Comparison of ENCODE assay signal across 9 cellular contexts in genomic region chr6:44219053-44219814, GRCh38. TPM values are rescaled to one million over a fixed set of nuclear protein-coding genes. Genes with fewer than 3 reads are reported as not detected.
DNase-seq lines count a peak whose midpoint lies in the region; ATAC-seq and TF ChIP-seq lines count a peak whose summit lies in the region.
"Had no signal": no experiment of that assay in that cellular context is flagged by ENCODE, and none has a peak within 500 bp of the region (broad histone marks: within the 10 kb centered on the region; RNA-seq: fewer than 3 reads in every experiment).

No MANE protein-coding gene starts in this region.

- peak overlapping the region; percentile 50 for H3K27ac ChIP-seq in PC-9
- peak overlapping the region; percentile 53 for H3K27ac ChIP-seq in layer of hippocampus (ENCODE audit: low read depth, low read length)

- POLR2A ChIA-PET in PC-9 (lab: Charles Lee; ENCODE audit: unreplicated experiment), result interaction anchor here (0.5 to 0.7 kb wide), 5 partner anchors 18 to 418 kb away, joined by 3 to 14 read pairs (median 5); no protein-coding TSS in a partner anchor

- ATAC-seq in HG03439 (IDR thresholded peaks at IDR 0.05; ENCODE audit: unreplicated experiment) (peak; percentile 47), GM21367 (IDR thresholded peaks at IDR 0.05; ENCODE audit: unreplicated experiment) (no peak)
- peak; percentile 25 for ATAC-seq in stimulated activated effector memory CD8-positive, alpha-beta T cell treated with anti-CD3 and anti-CD28 coated beads, Interleukin-12 subunit alpha, Interleukin-12 subunit beta, amount 100 ng/mL, for 72 hours

- H3K36me3 Mint-ChIP-seq in stimulated activated effector memory CD8-positive, alpha-beta T cell treated with anti-CD3 and anti-CD28 coated beads, Interleukin-12 subunit alpha, Interleukin-12 subunit beta, amount 100 ng/mL, for 72 hours, result peaks cover 7% of the 10 kb centered on the region

- intact Hi-C loops in PC-9 (cut with micrococcal nuclease; ENCODE audit: unreplicated experiment), result no loop called here

- H3K9me3 ChIP-seq in PC-9 (ENCODE audit: insufficient read depth, low read depth), result no peaks in the 10 kb centered on the region

- H3K4me2 ChIP-seq in PC-9, result peak overlapping the region; percentile 86

- H3K4me3 ChIP-seq in PC-9, result peak overlapping the region; percentile 64

- CTCF ChIA-PET in PC-9 (lab: Charles Lee), result interaction anchor here (0.6 to 1.0 kb wide), 2 partner anchors 36 to 47 kb away, joined by 3 read pairs; no protein-coding TSS in a partner anchor

- peaks cover 24% of the 10 kb centered on the region; the same call in 1 of the 2 replicates for H3F3A ChIP-seq in PC-9 (ENCODE audit: insufficient read depth, low read depth)

- DNase-seq in DMS114 treated with DMSO at 0.1 percent for 48 hours (lab: John Stamatoyannopoulos, UW; ENCODE audit: unreplicated experiment) (peak; percentile 76), PC-9 (peak; percentile 67 to 85), cortex of kidney (lab: John Stamatoyannopoulos, UW) (peak; percentile 33)
- DNase-seq in stimulated activated effector memory CD8-positive, alpha-beta T cell treated with anti-CD3 and anti-CD28 coated beads, Interleukin-12 subunit alpha, Interleukin-12 subunit beta, amount 100 ng/mL, for 72 hours (ENCODE audit: low spot score in 2 of 2), result peak in 1 of 2 donors; percentile 66

- TSS peak; percentile 66 for BruUV-seq in PC-9 (replicated peaks; lab: Mats Ljungman, UMichigan)

- no peak overlapping the region for H3K27ac Mint-ChIP-seq in stimulated activated effector memory CD8-positive, alpha-beta T cell treated with anti-CD3 and anti-CD28 coated beads, Interleukin-12 subunit alpha, Interleukin-12 subunit beta, amount 100 ng/mL, for 72 hours

- H4K20me1 ChIP-seq in PC-9 (ENCODE audit: insufficient read depth), result no peaks in the 10 kb centered on the region

- H3K4me1 Mint-ChIP-seq in stimulated activated effector memory CD8-positive, alpha-beta T cell treated with anti-CD3 and anti-CD28 coated beads, Interleukin-12 subunit alpha, Interleukin-12 subunit beta, amount 100 ng/mL, for 72 hours, result peaks cover 25% of the 10 kb centered on the region

- H3K9me2 ChIP-seq in PC-9 (ENCODE audit: insufficient read depth), result no peaks in the 10 kb centered on the region

- peak overlapping the region; percentile 58 for H3K4me3 Mint-ChIP-seq in stimulated activated effector memory CD8-positive, alpha-beta T cell treated with anti-CD3 and anti-CD28 coated beads, Interleukin-12 subunit alpha, Interleukin-12 subunit beta, amount 100 ng/mL, for 72 hours

- no peaks in the 10 kb centered on the region for H3K9me3 Mint-ChIP-seq in stimulated activated effector memory CD8-positive, alpha-beta T cell treated with anti-CD3 and anti-CD28 coated beads, Interleukin-12 subunit alpha, Interleukin-12 subunit beta, amount 100 ng/mL, for 72 hours
- H3K9me3 Mint-ChIP-seq: central memory CD8-positive, alpha-beta T cell had no signal

- H3K4me1 ChIP-seq in PC-9 (replicated peaks; ENCODE audit: insufficient read depth), result peaks cover 27% of the 10 kb centered on the region

- peaks cover 4% of the 10 kb centered on the region; the same call in 1 of the 2 replicates for H3K79me2 ChIP-seq in PC-9 (ENCODE audit: low read depth)

- peak overlapping the region; percentile 93 for H2AFZ ChIP-seq in PC-9

- TF ChIP-seq CTCF in PC-9 (conservative IDR thresholded peaks at IDR 0.05), result no peak

- no peaks in the 10 kb centered on the region for H3K27me3 ChIP-seq in PC-9 (ENCODE audit: insufficient read depth, low read depth)
- H3K27me3 ChIP-seq in layer of hippocampus (ENCODE audit: control insufficient read depth, insufficient read depth, low read length), result no peaks in the 10 kb centered on the region

- no peaks in the 10 kb centered on the region for H3K36me3 ChIP-seq in PC-9 (ENCODE audit: low read depth)

- peak; percentile 74 for TF ChIP-seq POLR2A in GM19193 (IDR thresholded peaks at IDR 0.05; ENCODE audit: extremely low read depth, insufficient read depth, insufficient read length)

RNA-seq across cellular contexts. Expression of gene MYMX, which starts 2.5 kb away (rescaled TPM):
- total RNA-seq in PC-9 (2021), result not detected in 2 replicates

RNA-seq across cellular contexts. Expression of gene SLC29A1, which starts 4.2 kb away (rescaled TPM):
- total RNA-seq in PC-9 (2021), result 45.3 and 46.9 TPM in 2 replicates

RNA-seq across cellular contexts. Expression of gene HSP90AB1, which starts 27.7 kb away (rescaled TPM):
- 895 and 1,136 TPM in 2 replicates for total RNA-seq in PC-9 (2021)

RNA-seq across cellular contexts. Expression of gene SLC35B2, which starts 38.1 kb away (rescaled TPM):
- 57.6 and 59.7 TPM in 2 replicates for total RNA-seq in PC-9 (2021)

RNA-seq across cellular contexts. Expression of gene NFKBIE, which starts 46.1 kb away (rescaled TPM):
- 7.6 and 10.2 TPM in 2 replicates for total RNA-seq in PC-9 (2021)
